1 cellular context compared by ENCODE assay signal in the genomic region with DNA sequence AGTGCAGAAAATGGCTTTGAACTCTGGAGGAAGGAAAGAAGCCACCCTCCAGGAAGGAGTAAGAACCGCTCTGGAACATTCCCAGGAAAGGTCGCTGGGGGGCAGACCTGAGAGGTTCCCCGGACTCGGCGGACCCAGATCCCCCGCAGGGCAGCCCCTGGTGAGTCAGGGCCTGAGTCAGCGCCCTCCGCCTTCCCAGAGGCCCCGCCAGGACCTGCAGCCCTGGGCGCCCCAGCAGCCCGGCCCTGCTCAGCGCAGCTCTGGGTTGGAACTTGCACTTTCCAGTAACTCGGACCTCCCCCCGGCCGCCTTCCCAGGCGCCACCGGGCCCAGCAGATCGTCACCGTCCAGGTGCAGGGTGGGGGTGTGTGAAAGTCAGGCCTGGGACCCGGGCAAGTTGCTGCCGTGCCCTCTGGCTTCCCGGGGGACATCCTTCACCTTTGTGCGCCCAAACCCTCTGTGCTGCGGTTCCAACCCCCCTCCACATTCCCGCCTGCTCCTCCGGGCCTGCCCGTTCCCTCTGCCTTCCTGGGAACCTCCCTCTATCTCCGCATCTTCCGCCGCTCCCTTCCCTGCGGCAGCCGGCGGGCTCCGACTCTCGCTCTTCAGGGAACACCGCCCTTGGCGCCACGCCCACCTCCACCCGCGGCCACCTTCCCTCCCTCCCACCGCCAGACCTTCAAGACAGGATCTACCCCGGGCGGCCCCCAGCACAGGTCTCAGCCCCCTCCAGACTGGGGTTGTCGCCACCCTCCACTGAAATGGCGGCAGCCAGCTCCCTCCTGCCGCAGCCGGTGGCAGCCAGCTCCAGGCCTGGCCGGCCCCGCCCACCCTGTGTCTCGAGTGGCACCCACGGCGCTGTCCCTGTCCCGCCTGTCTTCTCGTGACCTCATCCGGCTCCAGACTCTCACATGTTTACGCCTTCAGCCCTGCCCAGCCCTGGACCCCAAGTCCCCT.
TF ChIP-seq lines count a peak whose summit lies in the region.

No MANE protein-coding gene starts in this region.

TF ChIP-seq in K562, 482 proteins besides CTCF, POLR2A, EP300 and RAD21 (continued from another document and continues in another):
- TF ChIP-seq ZC3H4 (CRISPR knock-in tag; IDR thresholded peaks at IDR 0.05; ENCODE audit: borderline replicate concordance) (peak; percentile 44; the same call in 1 of the 2 replicates), GABPA (tag; conservative IDR thresholded peaks at IDR 0.05; ENCODE audit: low read depth) (peak; percentile 46; the same call in 1 of the 2 replicates), CXXC5 (CRISPR knock-in tag; IDR thresholded peaks at IDR 0.05) (no peak; the same call in 1 of the 2 replicates), FOXK2 (conservative IDR thresholded peaks at IDR 0.05 in 1 of 2, IDR thresholded peaks at IDR 0.05 in 1 of 2; ENCODE audit: low read depth in 2 of 2) (peak; percentile 36 to 39; a peak in 3 of 4 replicates), ZBED1 (IDR thresholded peaks at IDR 0.05) (no peak), STAT5A (IDR thresholded peaks at IDR 0.05; ENCODE audit: borderline replicate concordance, low read length) (no peak), NCOR1 (IDR thresholded peaks at IDR 0.05) (0 out of 2 replicates have a peak, but pooled peaks have one; percentile 17), CHD2 (IDR thresholded peaks at IDR 0.05; ENCODE audit: low read depth, low read length) (no peak), KLF13 (tag; IDR thresholded peaks at IDR 0.05; ENCODE audit: borderline replicate concordance, low read depth) (peak; percentile 92), MAFG (tag; conservative IDR thresholded peaks at IDR 0.05) (peak; percentile 59; the same call in 1 of the 2 replicates), ATF7 (IDR thresholded peaks at IDR 0.05) (peak; percentile 90), RBBP5 (IDR thresholded peaks at IDR 0.05; ENCODE audit: borderline replicate concordance, insufficient read depth, low read length, poor library complexity, severe bottlenecking) (no peak), EWSR1 (IDR thresholded peaks at IDR 0.05; ENCODE audit: borderline replicate concordance, low read depth, partially characterized antibody) (no peak), ATF1 (CRISPR knock-in tag; IDR thresholded peaks at IDR 0.05) (no peak), ATF1 (tag; IDR thresholded peaks at IDR 0.05) (peak; percentile 49; the same call in 1 of the 2 replicates), LEF1 (IDR thresholded peaks at IDR 0.05) (no peak), JUN (IDR thresholded peaks at IDR 0.05; ENCODE audit: borderline replicate concordance, low read depth, low read length) (peak; percentile 93), JUN (CRISPR knock-in tag; IDR thresholded peaks at IDR 0.05; ENCODE audit: borderline replicate concordance) (peak; percentile 53; the same call in 1 of the 2 replicates), SAP30 (IDR thresholded peaks at IDR 0.05; ENCODE audit: borderline replicate concordance, insufficient read depth, low read depth, low read length, poor library complexity, severe bottlenecking) (peak; percentile 49), JUND (IDR thresholded peaks at IDR 0.05; ENCODE audit: borderline replicate concordance, low read depth, low read length) (peak; percentile 96), JUND (tag; IDR thresholded peaks at IDR 0.05; ENCODE audit: borderline replicate concordance, low read depth, low read length) (peak; percentile 97; the same call in 2 of the 3 replicates), ZNF561 (CRISPR knock-in tag; conservative IDR thresholded peaks at IDR 0.05) (no peak), ZNF121 (CRISPR knock-in tag; conservative IDR thresholded peaks at IDR 0.05) (no peak), POLR2B (IDR thresholded peaks at IDR 0.05; ENCODE audit: low read depth, partially characterized antibody) (peak; percentile 57), FOXA1 (IDR thresholded peaks at IDR 0.05; ENCODE audit: borderline replicate concordance) (no peak), NFRKB (IDR thresholded peaks at IDR 0.05; ENCODE audit: low read depth) (peak; percentile 69; the same call in 1 of the 2 replicates)
- TF ChIP-seq, protein P1, sequence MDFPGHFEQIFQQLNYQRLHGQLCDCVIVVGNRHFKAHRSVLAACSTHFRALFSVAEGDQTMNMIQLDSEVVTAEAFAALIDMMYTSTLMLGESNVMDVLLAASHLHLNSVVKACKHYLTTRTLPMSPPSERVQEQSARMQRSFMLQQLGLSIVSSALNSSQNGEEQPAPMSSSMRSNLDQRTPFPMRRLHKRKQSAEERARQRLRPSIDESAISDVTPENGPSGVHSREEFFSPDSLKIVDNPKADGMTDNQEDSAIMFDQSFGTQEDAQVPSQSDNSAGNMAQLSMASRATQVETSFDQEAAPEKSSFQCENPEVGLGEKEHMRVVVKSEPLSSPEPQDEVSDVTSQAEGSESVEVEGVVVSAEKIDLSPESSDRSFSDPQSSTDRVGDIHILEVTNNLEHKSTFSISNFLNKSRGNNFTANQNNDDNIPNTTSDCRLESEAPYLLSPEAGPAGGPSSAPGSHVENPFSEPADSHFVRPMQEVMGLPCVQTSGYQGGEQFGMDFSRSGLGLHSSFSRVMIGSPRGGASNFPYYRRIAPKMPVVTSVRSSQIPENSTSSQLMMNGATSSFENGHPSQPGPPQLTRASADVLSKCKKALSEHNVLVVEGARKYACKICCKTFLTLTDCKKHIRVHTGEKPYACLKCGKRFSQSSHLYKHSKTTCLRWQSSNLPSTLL (IDR thresholded peaks at IDR 0.05): no peak
- TF ChIP-seq, protein P2, sequence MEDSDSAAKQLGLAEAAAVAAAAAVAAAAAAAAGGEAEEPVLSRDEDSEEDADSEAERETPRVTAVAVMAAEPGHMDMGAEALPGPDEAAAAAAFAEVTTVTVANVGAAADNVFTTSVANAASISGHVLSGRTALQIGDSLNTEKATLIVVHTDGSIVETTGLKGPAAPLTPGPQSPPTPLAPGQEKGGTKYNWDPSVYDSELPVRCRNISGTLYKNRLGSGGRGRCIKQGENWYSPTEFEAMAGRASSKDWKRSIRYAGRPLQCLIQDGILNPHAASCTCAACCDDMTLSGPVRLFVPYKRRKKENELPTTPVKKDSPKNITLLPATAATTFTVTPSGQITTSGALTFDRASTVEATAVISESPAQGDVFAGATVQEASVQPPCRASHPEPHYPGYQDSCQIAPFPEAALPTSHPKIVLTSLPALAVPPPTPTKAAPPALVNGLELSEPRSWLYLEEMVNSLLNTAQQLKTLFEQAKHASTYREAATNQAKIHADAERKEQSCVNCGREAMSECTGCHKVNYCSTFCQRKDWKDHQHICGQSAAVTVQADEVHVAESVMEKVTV (CRISPR knock-in tag; IDR thresholded peaks at IDR 0.05): 0 out of 2 replicates have a peak, but pooled peaks have one; percentile 13
- TF ChIP-seq, protein P3, sequence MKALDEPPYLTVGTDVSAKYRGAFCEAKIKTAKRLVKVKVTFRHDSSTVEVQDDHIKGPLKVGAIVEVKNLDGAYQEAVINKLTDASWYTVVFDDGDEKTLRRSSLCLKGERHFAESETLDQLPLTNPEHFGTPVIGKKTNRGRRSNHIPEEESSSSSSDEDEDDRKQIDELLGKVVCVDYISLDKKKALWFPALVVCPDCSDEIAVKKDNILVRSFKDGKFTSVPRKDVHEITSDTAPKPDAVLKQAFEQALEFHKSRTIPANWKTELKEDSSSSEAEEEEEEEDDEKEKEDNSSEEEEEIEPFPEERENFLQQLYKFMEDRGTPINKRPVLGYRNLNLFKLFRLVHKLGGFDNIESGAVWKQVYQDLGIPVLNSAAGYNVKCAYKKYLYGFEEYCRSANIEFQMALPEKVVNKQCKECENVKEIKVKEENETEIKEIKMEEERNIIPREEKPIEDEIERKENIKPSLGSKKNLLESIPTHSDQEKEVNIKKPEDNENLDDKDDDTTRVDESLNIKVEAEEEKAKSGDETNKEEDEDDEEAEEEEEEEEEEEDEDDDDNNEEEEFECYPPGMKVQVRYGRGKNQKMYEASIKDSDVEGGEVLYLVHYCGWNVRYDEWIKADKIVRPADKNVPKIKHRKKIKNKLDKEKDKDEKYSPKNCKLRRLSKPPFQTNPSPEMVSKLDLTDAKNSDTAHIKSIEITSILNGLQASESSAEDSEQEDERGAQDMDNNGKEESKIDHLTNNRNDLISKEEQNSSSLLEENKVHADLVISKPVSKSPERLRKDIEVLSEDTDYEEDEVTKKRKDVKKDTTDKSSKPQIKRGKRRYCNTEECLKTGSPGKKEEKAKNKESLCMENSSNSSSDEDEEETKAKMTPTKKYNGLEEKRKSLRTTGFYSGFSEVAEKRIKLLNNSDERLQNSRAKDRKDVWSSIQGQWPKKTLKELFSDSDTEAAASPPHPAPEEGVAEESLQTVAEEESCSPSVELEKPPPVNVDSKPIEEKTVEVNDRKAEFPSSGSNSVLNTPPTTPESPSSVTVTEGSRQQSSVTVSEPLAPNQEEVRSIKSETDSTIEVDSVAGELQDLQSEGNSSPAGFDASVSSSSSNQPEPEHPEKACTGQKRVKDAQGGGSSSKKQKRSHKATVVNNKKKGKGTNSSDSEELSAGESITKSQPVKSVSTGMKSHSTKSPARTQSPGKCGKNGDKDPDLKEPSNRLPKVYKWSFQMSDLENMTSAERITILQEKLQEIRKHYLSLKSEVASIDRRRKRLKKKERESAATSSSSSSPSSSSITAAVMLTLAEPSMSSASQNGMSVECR (CRISPR knock-in tag; IDR thresholded peaks at IDR 0.05): 0 out of 2 replicates have a peak, but pooled peaks have one; percentile 52
- TF ChIP-seq, protein P4, sequence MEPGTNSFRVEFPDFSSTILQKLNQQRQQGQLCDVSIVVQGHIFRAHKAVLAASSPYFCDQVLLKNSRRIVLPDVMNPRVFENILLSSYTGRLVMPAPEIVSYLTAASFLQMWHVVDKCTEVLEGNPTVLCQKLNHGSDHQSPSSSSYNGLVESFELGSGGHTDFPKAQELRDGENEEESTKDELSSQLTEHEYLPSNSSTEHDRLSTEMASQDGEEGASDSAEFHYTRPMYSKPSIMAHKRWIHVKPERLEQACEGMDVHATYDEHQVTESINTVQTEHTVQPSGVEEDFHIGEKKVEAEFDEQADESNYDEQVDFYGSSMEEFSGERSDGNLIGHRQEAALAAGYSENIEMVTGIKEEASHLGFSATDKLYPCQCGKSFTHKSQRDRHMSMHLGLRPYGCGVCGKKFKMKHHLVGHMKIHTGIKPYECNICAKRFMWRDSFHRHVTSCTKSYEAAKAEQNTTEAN (CRISPR knock-in tag; IDR thresholded peaks at IDR 0.05): no peak
- TF ChIP-seq, protein P5, sequence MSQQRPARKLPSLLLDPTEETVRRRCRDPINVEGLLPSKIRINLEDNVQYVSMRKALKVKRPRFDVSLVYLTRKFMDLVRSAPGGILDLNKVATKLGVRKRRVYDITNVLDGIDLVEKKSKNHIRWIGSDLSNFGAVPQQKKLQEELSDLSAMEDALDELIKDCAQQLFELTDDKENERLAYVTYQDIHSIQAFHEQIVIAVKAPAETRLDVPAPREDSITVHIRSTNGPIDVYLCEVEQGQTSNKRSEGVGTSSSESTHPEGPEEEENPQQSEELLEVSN (IDR thresholded peaks at IDR 0.05; ENCODE audit: borderline replicate concordance in 1 of 2, extremely low read depth in 1 of 2, insufficient read depth in 1 of 2, insufficient read length in 1 of 2, low read depth in 1 of 2, low read length in 1 of 2, poor library complexity in 1 of 2, severe bottlenecking in 1 of 2): peak in 1 of 2 experiments; percentile 76
- TF ChIP-seq, protein P6, sequence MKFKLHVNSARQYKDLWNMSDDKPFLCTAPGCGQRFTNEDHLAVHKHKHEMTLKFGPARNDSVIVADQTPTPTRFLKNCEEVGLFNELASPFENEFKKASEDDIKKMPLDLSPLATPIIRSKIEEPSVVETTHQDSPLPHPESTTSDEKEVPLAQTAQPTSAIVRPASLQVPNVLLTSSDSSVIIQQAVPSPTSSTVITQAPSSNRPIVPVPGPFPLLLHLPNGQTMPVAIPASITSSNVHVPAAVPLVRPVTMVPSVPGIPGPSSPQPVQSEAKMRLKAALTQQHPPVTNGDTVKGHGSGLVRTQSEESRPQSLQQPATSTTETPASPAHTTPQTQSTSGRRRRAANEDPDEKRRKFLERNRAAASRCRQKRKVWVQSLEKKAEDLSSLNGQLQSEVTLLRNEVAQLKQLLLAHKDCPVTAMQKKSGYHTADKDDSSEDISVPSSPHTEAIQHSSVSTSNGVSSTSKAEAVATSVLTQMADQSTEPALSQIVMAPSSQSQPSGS (CRISPR knock-in tag; IDR thresholded peaks at IDR 0.05): no peak
- TF ChIP-seq, protein P7, sequence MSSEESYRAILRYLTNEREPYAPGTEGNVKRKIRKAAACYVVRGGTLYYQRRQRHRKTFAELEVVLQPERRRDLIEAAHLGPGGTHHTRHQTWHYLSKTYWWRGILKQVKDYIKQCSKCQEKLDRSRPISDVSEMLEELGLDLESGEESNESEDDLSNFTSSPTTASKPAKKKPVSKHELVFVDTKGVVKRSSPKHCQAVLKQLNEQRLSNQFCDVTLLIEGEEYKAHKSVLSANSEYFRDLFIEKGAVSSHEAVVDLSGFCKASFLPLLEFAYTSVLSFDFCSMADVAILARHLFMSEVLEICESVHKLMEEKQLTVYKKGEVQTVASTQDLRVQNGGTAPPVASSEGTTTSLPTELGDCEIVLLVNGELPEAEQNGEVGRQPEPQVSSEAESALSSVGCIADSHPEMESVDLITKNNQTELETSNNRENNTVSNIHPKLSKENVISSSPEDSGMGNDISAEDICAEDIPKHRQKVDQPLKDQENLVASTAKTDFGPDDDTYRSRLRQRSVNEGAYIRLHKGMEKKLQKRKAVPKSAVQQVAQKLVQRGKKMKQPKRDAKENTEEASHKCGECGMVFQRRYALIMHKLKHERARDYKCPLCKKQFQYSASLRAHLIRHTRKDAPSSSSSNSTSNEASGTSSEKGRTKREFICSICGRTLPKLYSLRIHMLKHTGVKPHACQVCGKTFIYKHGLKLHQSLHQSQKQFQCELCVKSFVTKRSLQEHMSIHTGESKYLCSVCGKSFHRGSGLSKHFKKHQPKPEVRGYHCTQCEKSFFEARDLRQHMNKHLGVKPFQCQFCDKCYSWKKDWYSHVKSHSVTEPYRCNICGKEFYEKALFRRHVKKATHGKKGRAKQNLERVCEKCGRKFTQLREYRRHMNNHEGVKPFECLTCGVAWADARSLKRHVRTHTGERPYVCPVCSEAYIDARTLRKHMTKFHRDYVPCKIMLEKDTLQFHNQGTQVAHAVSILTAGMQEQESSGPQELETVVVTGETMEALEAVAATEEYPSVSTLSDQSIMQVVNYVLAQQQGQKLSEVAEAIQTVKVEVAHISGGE (CRISPR knock-in tag; IDR thresholded peaks at IDR 0.05): peak in 1 of 3 experiments; percentile 61; a peak in 2 of 6 replicates
- TF ChIP-seq, protein P8, sequence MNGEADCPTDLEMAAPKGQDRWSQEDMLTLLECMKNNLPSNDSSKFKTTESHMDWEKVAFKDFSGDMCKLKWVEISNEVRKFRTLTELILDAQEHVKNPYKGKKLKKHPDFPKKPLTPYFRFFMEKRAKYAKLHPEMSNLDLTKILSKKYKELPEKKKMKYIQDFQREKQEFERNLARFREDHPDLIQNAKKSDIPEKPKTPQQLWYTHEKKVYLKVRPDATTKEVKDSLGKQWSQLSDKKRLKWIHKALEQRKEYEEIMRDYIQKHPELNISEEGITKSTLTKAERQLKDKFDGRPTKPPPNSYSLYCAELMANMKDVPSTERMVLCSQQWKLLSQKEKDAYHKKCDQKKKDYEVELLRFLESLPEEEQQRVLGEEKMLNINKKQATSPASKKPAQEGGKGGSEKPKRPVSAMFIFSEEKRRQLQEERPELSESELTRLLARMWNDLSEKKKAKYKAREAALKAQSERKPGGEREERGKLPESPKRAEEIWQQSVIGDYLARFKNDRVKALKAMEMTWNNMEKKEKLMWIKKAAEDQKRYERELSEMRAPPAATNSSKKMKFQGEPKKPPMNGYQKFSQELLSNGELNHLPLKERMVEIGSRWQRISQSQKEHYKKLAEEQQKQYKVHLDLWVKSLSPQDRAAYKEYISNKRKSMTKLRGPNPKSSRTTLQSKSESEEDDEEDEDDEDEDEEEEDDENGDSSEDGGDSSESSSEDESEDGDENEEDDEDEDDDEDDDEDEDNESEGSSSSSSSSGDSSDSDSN (IDR thresholded peaks at IDR 0.05; ENCODE audit: borderline replicate concordance in 1 of 2, low read depth in 2 of 2, low read length in 2 of 2): peak; percentile 90 to 92; a peak in 3 of 4 replicates
- TF ChIP-seq, protein P9, sequence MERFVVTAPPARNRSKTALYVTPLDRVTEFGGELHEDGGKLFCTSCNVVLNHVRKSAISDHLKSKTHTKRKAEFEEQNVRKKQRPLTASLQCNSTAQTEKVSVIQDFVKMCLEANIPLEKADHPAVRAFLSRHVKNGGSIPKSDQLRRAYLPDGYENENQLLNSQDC (CRISPR knock-in tag; IDR thresholded peaks at IDR 0.05): no peak
